In genomic region chr22:37068859-37069258, GRCh38 we compare ENCODE assay signal across 1 cellular context.
TF ChIP-seq lines count a peak whose summit lies in the region.

No MANE protein-coding gene starts in this region.

TF ChIP-seq in SK-N-SH, 30 proteins besides CTCF, POLR2A, EP300 and RAD21 (continued from another document):
- TF ChIP-seq PBX3 (IDR thresholded peaks at IDR 0.05) (no peak), CHD2 (IDR thresholded peaks at IDR 0.05; ENCODE audit: low read length, partially characterized antibody) (no peak), MEF2A (IDR thresholded peaks at IDR 0.05; ENCODE audit: borderline replicate concordance, low read depth) (no peak), YY1 (IDR thresholded peaks at IDR 0.05; ENCODE audit: low read depth) (no peak), REST (IDR thresholded peaks at IDR 0.05; ENCODE audit: low read depth, low read length) (no peak), ELF1 (IDR thresholded peaks at IDR 0.05) (no peak), JUND (IDR thresholded peaks at IDR 0.05) (no peak), RXRA (IDR thresholded peaks at IDR 0.05; ENCODE audit: borderline replicate concordance, low read depth) (no peak), FOXJ3 (CRISPR knock-in tag; IDR thresholded peaks at IDR 0.05) (no peak), USF1 (IDR thresholded peaks at IDR 0.05; ENCODE audit: borderline replicate concordance, low read depth) (no peak), TCF12 (IDR thresholded peaks at IDR 0.05) (no peak), POLR2AphosphoS5 (IDR thresholded peaks at IDR 0.05; ENCODE audit: low read depth, low read length) (no peak), SIN3A (IDR thresholded peaks at IDR 0.05; ENCODE audit: borderline replicate concordance, low read depth, low read length) (no peak), NFIC (IDR thresholded peaks at IDR 0.05; ENCODE audit: borderline replicate concordance) (no peak)
TF ChIP-seq in SK-N-SH: peak in this region for 0.
